ENCODE assay signal across 8 cellular contexts in genomic region chr7:95684037-95684436, GRCh38.
A peak's percentile ranks its signal among the peaks of the same experiment; 100 is the strongest.
DNase-seq lines count a peak whose midpoint lies in the region; ATAC-seq and TF ChIP-seq lines count a peak whose summit lies in the region.

No MANE protein-coding gene starts in this region.

- H3K4me3 ChIP-seq in spleen, result no peak overlapping the region

- no peaks in the 10 kb centered on the region for H3K36me3 ChIP-seq in spleen

- no peak for TF ChIP-seq POLR2A in spleen (IDR thresholded peaks at IDR 0.05)

- peak overlapping the region in 1 of 8 donors; percentile 26 for H3K27ac ChIP-seq in spleen

- no peaks in the 10 kb centered on the region for H3K36me3 Mint-ChIP-seq in activated CD8-positive, alpha-beta T cell treated with anti-CD3 and anti-CD28 coated beads for 36 hours (ENCODE audit: low read depth)

- H3K4me1 ChIP-seq in spleen, result peaks cover 0 to 19% (median 7%) of the 10 kb centered on the region in 6 donors

- no peaks in the 10 kb centered on the region for H3K9me3 ChIP-seq in spleen

- WGBS in spleen, 5 donors, result 23 to 42% (median 31%) methylated on average over 2 of the region's 2 CpGs

- DNase-seq in Ammon's horn (ENCODE audit: low spot score), result peak; percentile 58
- peak; percentile 38 for DNase-seq in HT1080 (ENCODE audit: low read depth)
- DNase-seq in SW480 (ENCODE audit: low spot score), result peak; percentile 39
- no peak for DNase-seq in Right ventricle myocardium superior
- no peak for DNase-seq in spleen
- DNase-seq in activated CD8-positive, alpha-beta T cell treated with anti-CD3 and anti-CD28 coated beads for 36 hours, result no peak

- CTCF ChIA-PET in activated CD8-positive, alpha-beta T cell treated with anti-CD3 and anti-CD28 coated beads for 36 hours (lab: Charles Lee), result interaction anchor here (0.7 to 2.3 kb wide), 2 partner anchors 171 to 172 kb away, joined by 3 to 8 read pairs; no protein-coding TSS in a partner anchor

- intact Hi-C loops in Right ventricle myocardium superior (cut with DNase I), result loop anchor here (5.0 kb wide), 2 partner anchors 87 to 142 kb away; partner anchors contain the start of gene PDK4
- intact Hi-C loops in spleen (cut with DNase I; ENCODE audit: low total_unique reads), result loop anchor here (10.0 kb wide), 1 partner anchor 89 kb away; the partner anchor contains the start of gene PDK4
- intact Hi-C loops in activated CD8-positive, alpha-beta T cell treated with anti-CD3 and anti-CD28 coated beads for 36 hours (cut with micrococcal nuclease), result no loop called here

- no peak overlapping the region for H3K4me3 Mint-ChIP-seq in activated CD8-positive, alpha-beta T cell treated with anti-CD3 and anti-CD28 coated beads for 36 hours

- H3K27ac Mint-ChIP-seq in activated CD8-positive, alpha-beta T cell treated with anti-CD3 and anti-CD28 coated beads for 36 hours, result no peak overlapping the region

- H3K9me3 Mint-ChIP-seq in activated CD8-positive, alpha-beta T cell treated with anti-CD3 and anti-CD28 coated beads for 36 hours, result peaks cover 2% of the 10 kb centered on the region

- no peaks in the 10 kb centered on the region for H3K4me1 Mint-ChIP-seq in activated CD8-positive, alpha-beta T cell treated with anti-CD3 and anti-CD28 coated beads for 36 hours (ENCODE audit: low read depth)

- no peaks in the 10 kb centered on the region for H3K27me3 ChIP-seq in spleen (replicated peaks in 1 of 7)

- TF ChIP-seq CTCF in spleen (IDR thresholded peaks at IDR 0.05 in 8 of 11, conservative IDR thresholded peaks at IDR 0.05 in 3 of 11), result peak in 8 of 11 experiments; percentile 30 to 66 (median 60)
- TF ChIP-seq CTCF in activated CD8-positive, alpha-beta T cell treated with anti-CD3 and anti-CD28 coated beads for 36 hours (IDR thresholded peaks at IDR 0.05), result no peak

- peaks cover 5% of the 10 kb centered on the region for H3K27me3 Mint-ChIP-seq in activated CD8-positive, alpha-beta T cell treated with anti-CD3 and anti-CD28 coated beads for 36 hours

- POLR2A ChIA-PET in activated CD8-positive, alpha-beta T cell treated with anti-CD3 and anti-CD28 coated beads for 36 hours (lab: Charles Lee), result no interaction called here

- ATAC-seq in Right ventricle myocardium superior (ENCODE audit: poor library complexity) (peak; percentile 79), esophagus mucosa (no peak), HG02798 (IDR thresholded peaks at IDR 0.05; ENCODE audit: poor library complexity, unreplicated experiment) (no peak)
- ATAC-seq in activated CD8-positive, alpha-beta T cell treated with anti-CD3 and anti-CD28 coated beads for 36 hours, result no peak

Comparison
In these comparisons a context has a peak if more than half of its experiments do, and no peak if none do; other contexts are left out.
1. DNase-seq: peak in Ammon's horn (single experiment), HT1080 (single experiment) and SW480 (single experiment); none in Right ventricle myocardium superior (single experiment), spleen (single experiment) and activated CD8-positive, alpha-beta T cell treated with anti-CD3 and anti-CD28 coated beads for 36 hours (single experiment).